In the genomic region with DNA sequence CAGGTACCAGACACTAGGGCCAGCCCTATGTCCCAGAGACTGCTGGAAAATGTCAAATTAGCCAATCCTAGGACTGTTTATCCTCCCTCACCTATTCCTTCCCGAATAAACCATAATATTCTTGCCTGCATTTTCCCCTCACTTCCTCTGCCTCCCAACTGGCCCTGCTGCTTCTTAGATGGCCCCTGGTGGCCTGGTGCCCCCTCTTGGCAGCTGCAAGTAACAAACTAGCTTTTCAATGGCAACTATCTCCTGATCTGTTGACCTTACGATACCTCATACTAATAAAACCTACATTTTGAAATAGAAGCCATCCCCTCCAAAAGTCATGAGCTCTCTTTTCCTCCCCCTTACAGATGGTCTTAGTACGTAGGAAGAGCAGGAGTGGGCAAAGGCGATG, we compare ENCODE assay signal across 13 cellular contexts.
A peak's percentile ranks its signal among the peaks of the same experiment; 100 is the strongest.
DNase-seq lines count a peak whose midpoint lies in the region; ATAC-seq and TF ChIP-seq lines count a peak whose summit lies in the region.
"Had no signal": no experiment of that assay in that cellular context is flagged by ENCODE, and none has a peak within 500 bp of the region (broad histone marks: within the 10 kb centered on the region; RNA-seq: fewer than 3 reads in every experiment).

No MANE protein-coding gene starts in this region.

- TF ChIP-seq CTCF in OCI-LY7 (conservative IDR thresholded peaks at IDR 0.05; ENCODE audit: low read length) (peak; percentile 61), gastroesophageal sphincter (IDR thresholded peaks at IDR 0.05) (no peak)
- TF ChIP-seq CTCF in CD8-positive, alpha-beta T cell (IDR thresholded peaks at IDR 0.05), result no peak

- WGBS in gastroesophageal sphincter (ENCODE audit: low coverage in 1 of 2), 2 donors, result 70% methylated on average over 1 to 2 of the region's 4 CpGs

- H3K4me3 Mint-ChIP-seq in CD8-positive, alpha-beta T cell, result no peak overlapping the region

- POLR2A ChIA-PET in OCI-LY7 (lab: Charles Lee), result no interaction called here
- POLR2A ChIA-PET in CD8-positive, alpha-beta T cell (lab: Charles Lee), result no interaction called here

- H3K4me2 ChIP-seq in OCI-LY7 (ENCODE audit: low read length), result no peak overlapping the region

- no peaks in the 10 kb centered on the region for H3K9me2 ChIP-seq in OCI-LY7 (ENCODE audit: insufficient read depth, low read length)

- no TSS peak for BruUV-seq in OCI-LY7 (replicated peaks; lab: Mats Ljungman, UMichigan)

- peak; percentile 20 for DNase-seq in COLO668 (lab: John Stamatoyannopoulos, UW; ENCODE audit: unreplicated experiment)
- peak; percentile 8 to 39 for DNase-seq in HAP-1 (ENCODE audit: low spot score in 2 of 2)
- no peak for DNase-seq in OCI-LY7 (ENCODE audit: low spot score)
- DNase-seq in erythroblast (lab: John Stamatoyannopoulos, UW), result no peak
- no peak for DNase-seq in amygdala (lab: John Stamatoyannopoulos, UW)
- no peak for DNase-seq in CD8-positive, alpha-beta T cell
- DNase-seq: activated CD4-positive, alpha-beta T cell treated with anti-CD3 and anti-CD28 coated beads, Interleukin-2, amount 50 U/mL, for 1 hour; caudate nucleus; kidney; NCI-H2171 treated with DMSO at 0.1 percent for 48 hours; transverse colon had no signal

- H4K20me1 ChIP-seq in OCI-LY7 (ENCODE audit: insufficient read depth, low read length), result no peaks in the 10 kb centered on the region

- H3K9me3 ChIP-seq in HAP-1 (no peaks in the 10 kb centered on the region), OCI-LY7 (ENCODE audit: low read length) (no peaks in the 10 kb centered on the region), gastroesophageal sphincter (no peaks in the 10 kb centered on the region)
- no peaks in the 10 kb centered on the region for H3K9me3 ChIP-seq in CD8-positive, alpha-beta T cell (ENCODE audit: low read length)
- H3K9me3 ChIP-seq: transverse colon had no signal

- TF ChIP-seq EP300 in gastroesophageal sphincter (IDR thresholded peaks at IDR 0.05), result no peak

- ATAC-seq in gastroesophageal sphincter (no peak), GM19395 (IDR thresholded peaks at IDR 0.05; ENCODE audit: unreplicated experiment) (no peak)
- ATAC-seq in CD8-positive, alpha-beta T cell, result no peak

- H3K27ac ChIP-seq in OCI-LY7 (ENCODE audit: low read depth, low read length, poor library complexity, severe bottlenecking), result no peak overlapping the region
- H3K27ac ChIP-seq in gastroesophageal sphincter, result peak overlapping the region; percentile 19 to 80 (median 74)
- H3K27ac ChIP-seq in CD8-positive, alpha-beta T cell (ENCODE audit: low read depth, low read length), result no peak overlapping the region
- H3K27ac ChIP-seq: transverse colon had no signal

- peaks cover 27% of the 10 kb centered on the region for H3K27me3 Mint-ChIP-seq in CD8-positive, alpha-beta T cell (ENCODE audit: low read depth)

- H3K36me3 ChIP-seq in HAP-1 (replicated peaks) (no peaks in the 10 kb centered on the region), OCI-LY7 (ENCODE audit: insufficient read depth, low read length) (no peaks in the 10 kb centered on the region), gastroesophageal sphincter (no peaks in the 10 kb centered on the region)
- no peaks in the 10 kb centered on the region for H3K36me3 ChIP-seq in CD8-positive, alpha-beta T cell (ENCODE audit: insufficient read depth, low read length)
- H3K36me3 ChIP-seq: transverse colon had no signal

- H3K4me1 ChIP-seq in HAP-1 (no peaks in the 10 kb centered on the region; the same call in 1 of the 2 replicates), OCI-LY7 (ENCODE audit: insufficient read depth, low read length, poor library complexity, severe bottlenecking) (peaks cover 5% of the 10 kb centered on the region), gastroesophageal sphincter (peaks cover 0 to 65% (median 15%) of the 10 kb centered on the region in 3 donors)
- peaks cover 11% of the 10 kb centered on the region for H3K4me1 ChIP-seq in CD8-positive, alpha-beta T cell (ENCODE audit: insufficient read depth, low read length)

- no peaks in the 10 kb centered on the region for H3K79me2 ChIP-seq in OCI-LY7 (ENCODE audit: insufficient read depth, low read depth, low read length)

- no peaks in the 10 kb centered on the region for H3K36me3 Mint-ChIP-seq in CD8-positive, alpha-beta T cell

- H3K27ac Mint-ChIP-seq in CD8-positive, alpha-beta T cell, result no peak overlapping the region

- no peak overlapping the region for H3K4me3 ChIP-seq in HAP-1
- no peak overlapping the region for H3K4me3 ChIP-seq in OCI-LY7 (ENCODE audit: low read depth, low read length, poor library complexity, severe bottlenecking)
- no peak overlapping the region for H3K4me3 ChIP-seq in gastroesophageal sphincter
- no peak overlapping the region for H3K4me3 ChIP-seq in CD8-positive, alpha-beta T cell (ENCODE audit: low read depth, low read length)
- H3K4me3 ChIP-seq: transverse colon had no signal

- in situ Hi-C loops in HAP-1 (cut with MboI; ENCODE audit: low sequenced_read_pairs), result loop anchor here (25.0 kb wide), 1 partner anchor 310 kb away; no protein-coding TSS in a partner anchor

- H3K27me3 ChIP-seq in HAP-1 (ENCODE audit: low read depth), result peaks cover 11% of the 10 kb centered on the region
- H3K27me3 ChIP-seq in gastroesophageal sphincter, result no peaks in the 10 kb centered on the region
- no peaks in the 10 kb centered on the region for H3K27me3 ChIP-seq in CD8-positive, alpha-beta T cell (ENCODE audit: insufficient read depth, low read length)
- H3K27me3 ChIP-seq: transverse colon had no signal

- no peaks in the 10 kb centered on the region for H3K9me3 Mint-ChIP-seq in CD8-positive, alpha-beta T cell

- intact Hi-C loops in OCI-LY7 (cut with micrococcal nuclease; ENCODE audit: unreplicated experiment), result no loop called here
- intact Hi-C loops in CD8-positive, alpha-beta T cell (cut with DNase I, micrococcal nuclease), result loop anchor here in 1 of 2 experiments (10.0 kb wide), 1 partner anchor 612 kb away; no protein-coding TSS in a partner anchor

- TF ChIP-seq POLR2A in gastroesophageal sphincter (IDR thresholded peaks at IDR 0.05) (no peak), erythroblast (IDR thresholded peaks at IDR 0.05; ENCODE audit: low read length) (no peak)

- CTCF ChIA-PET in OCI-LY7 (lab: Charles Lee; ENCODE audit: unreplicated experiment), result no interaction called here
- CTCF ChIA-PET in CD8-positive, alpha-beta T cell (lab: Charles Lee), result interaction anchor here (0.7 to 3.4 kb wide), 5 partner anchors 9 to 267 kb away, joined by 3 to 27 read pairs (median 4); no protein-coding TSS in a partner anchor

- no peak overlapping the region for H2AFZ ChIP-seq in OCI-LY7 (ENCODE audit: low read length)

- peaks cover 15% of the 10 kb centered on the region for H3K4me1 Mint-ChIP-seq in CD8-positive, alpha-beta T cell (ENCODE audit: low read depth)

Comparison
In these comparisons a context has a peak if more than half of its experiments do, and no peak if none do; other contexts are left out.
1. DNase-seq: peak in COLO668 (single experiment) and HAP-1 (2 of 2); none in OCI-LY7 (single experiment), erythroblast (0 of 2), amygdala (0 of 56) and CD8-positive, alpha-beta T cell (0 of 7).
2. H3K27ac ChIP-seq: peak in gastroesophageal sphincter (4 of 4); none in OCI-LY7 (single experiment) and CD8-positive, alpha-beta T cell (single experiment).